ENCODE assay signal across 20 cellular contexts in the genomic region with DNA sequence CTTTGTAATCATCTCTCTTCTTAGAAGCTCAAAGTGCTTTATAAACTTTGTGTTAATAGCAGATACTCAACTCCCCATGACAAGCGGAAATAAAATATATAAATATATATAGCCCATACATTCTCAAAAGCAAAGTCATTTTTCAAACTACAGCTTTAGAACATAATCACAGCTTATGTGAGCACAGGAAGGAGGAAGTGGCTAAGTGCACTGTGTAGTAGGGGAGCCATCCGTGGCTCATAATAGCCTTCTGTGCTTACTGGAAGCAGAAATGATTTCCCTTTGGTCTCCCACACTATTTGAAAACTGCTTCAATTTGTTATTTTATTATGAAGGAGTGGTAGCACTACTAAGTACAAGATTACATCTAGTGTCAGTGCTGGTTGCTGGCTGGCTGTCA.
DNase-seq lines count a peak whose midpoint lies in the region; ATAC-seq and TF ChIP-seq lines count a peak whose summit lies in the region.
"Had no signal": no experiment of that assay in that cellular context is flagged by ENCODE, and none has a peak within 500 bp of the region (broad histone marks: within the 10 kb centered on the region; RNA-seq: fewer than 3 reads in every experiment).

No MANE protein-coding gene starts in this region.

- intact Hi-C loops in mucosa of descending colon (cut with DNase I, micrococcal nuclease), result no loop called here
- intact Hi-C loops in upper lobe of right lung (cut with DNase I), result no loop called here

- no peaks in the 10 kb centered on the region for H3K4me1 ChIP-seq in mucosa of descending colon (ENCODE audit: low read depth)
- H3K4me1 ChIP-seq in upper lobe of right lung, result no peaks in the 10 kb centered on the region
- H3K4me1 ChIP-seq: A549 had no signal

- H3K27me3 ChIP-seq in upper lobe of right lung, result no peaks in the 10 kb centered on the region

- ATAC-seq in mucosa of descending colon, result peak; percentile 25
- ATAC-seq in upper lobe of right lung, result no peak
- ATAC-seq in HG02973 (IDR thresholded peaks at IDR 0.05; ENCODE audit: unreplicated experiment), result no peak
- no peak for ATAC-seq in HG02571 (IDR thresholded peaks at IDR 0.05; ENCODE audit: unreplicated experiment)
- ATAC-seq: A549, K562 had no signal

- TF ChIP-seq CTCF in mucosa of descending colon (IDR thresholded peaks at IDR 0.05) (no peak), upper lobe of right lung (IDR thresholded peaks at IDR 0.05) (no peak)

- H3K27ac ChIP-seq in upper lobe of right lung, result no peak overlapping the region
- H3K27ac ChIP-seq: A549 had no signal

- DNase-seq in NCI-H510A treated with DMSO at 0.1 percent for 48 hours (lab: John Stamatoyannopoulos, UW), result peak; percentile 28
- no peak for DNase-seq in NCI-H510A (lab: John Stamatoyannopoulos, UW)
- DNase-seq in Kasumi-1 (lab: John Stamatoyannopoulos, UW), result peak; percentile 54 to 56
- peak; percentile 40 for DNase-seq in NCI-H2227 treated with DMSO at 0.1 percent for 48 hours (lab: John Stamatoyannopoulos, UW)
- no peak for DNase-seq in mucosa of descending colon
- no peak for DNase-seq in upper lobe of right lung
- DNase-seq: Calu3; CD4-positive, CD25-positive, alpha-beta regulatory T cell; DMS79 treated with DMSO at 0.1 percent for 48 hours; H7; MM.1S; NCI-H1694; NCI-H2171; NCI-H446 treated with DMSO at 0.1 percent for 48 hours; OCI-M1; T1000 had no signal

- H3K4me3 ChIP-seq in mucosa of descending colon (no peak overlapping the region), upper lobe of right lung (no peak overlapping the region)
- H3K4me3 ChIP-seq: A549, K562 had no signal

- H3K36me3 ChIP-seq in mucosa of descending colon (ENCODE audit: low read depth) (no peaks in the 10 kb centered on the region), upper lobe of right lung (no peaks in the 10 kb centered on the region)

- H3K9me3 ChIP-seq in mucosa of descending colon (no peaks in the 10 kb centered on the region), upper lobe of right lung (no peaks in the 10 kb centered on the region)
- H3K9me3 ChIP-seq: A549 had no signal

Comparison
In these comparisons a context has a peak if more than half of its experiments do, and no peak if none do; other contexts are left out.
1. DNase-seq: peak in NCI-H510A treated with DMSO at 0.1 percent for 48 hours (single experiment), Kasumi-1 (2 of 2) and NCI-H2227 treated with DMSO at 0.1 percent for 48 hours (single experiment); none in NCI-H510A (single experiment), mucosa of descending colon (0 of 3) and upper lobe of right lung (single experiment).